ENCODE assay signal across 10 cellular contexts in the genomic region with DNA sequence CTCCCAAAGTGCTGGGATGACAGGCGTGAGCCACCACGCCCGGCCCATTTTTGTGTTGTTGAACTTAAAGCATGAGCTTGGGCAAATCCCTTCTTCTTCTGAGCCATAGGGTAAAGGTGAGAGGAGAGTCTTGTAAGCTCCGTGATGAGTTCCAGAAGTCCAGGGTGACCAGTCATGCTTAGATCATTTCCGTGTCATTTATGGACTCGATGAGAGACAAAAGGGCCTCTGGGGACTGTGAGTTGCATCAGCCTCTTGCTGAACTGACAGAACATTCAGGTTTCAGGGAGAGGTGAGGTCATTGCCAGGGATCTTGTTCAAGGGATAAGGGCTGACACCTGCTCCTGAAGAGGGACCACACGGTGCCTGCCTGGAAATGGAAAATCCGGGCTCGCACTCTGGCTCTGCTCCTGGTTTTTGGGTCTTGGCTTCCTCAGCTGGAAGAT. TPM values are rescaled to one million over a fixed set of nuclear protein-coding genes. Genes with fewer than 3 reads are reported as not detected.
A peak's percentile ranks its signal among the peaks of the same experiment; 100 is the strongest.
DNase-seq lines count a peak whose midpoint lies in the region; ATAC-seq and TF ChIP-seq lines count a peak whose summit lies in the region.
"Had no signal": no experiment of that assay in that cellular context is flagged by ENCODE, and none has a peak within 500 bp of the region (broad histone marks: within the 10 kb centered on the region; RNA-seq: fewer than 3 reads in every experiment).

No MANE protein-coding gene starts in this region.

- no peak overlapping the region for H3K4me3 ChIP-seq in RWPE2 (ENCODE audit: severe bottlenecking)
- H3K4me3 ChIP-seq in fibroblast of villous mesenchyme (ENCODE audit: low read depth, low read length), result no peak overlapping the region
- H3K4me3 ChIP-seq in upper lobe of left lung, result no peak overlapping the region
- no peak overlapping the region for H3K4me3 ChIP-seq in left ventricle myocardium inferior

- DNase-seq in NCI-H2171 treated with DMSO at 0.1 percent for 48 hours (lab: John Stamatoyannopoulos, UW) (peak; percentile 54), NCI-H2171 (lab: John Stamatoyannopoulos, UW) (no peak), RWPE2 (ENCODE audit: low spot score) (peak; percentile 81), fibroblast of villous mesenchyme (ENCODE audit: low read depth) (peak; percentile 94), upper lobe of left lung (peak in 1 of 2 donors; percentile 79), mesenteric fat pad (ENCODE audit: low spot score) (no peak), left ventricle myocardium inferior (no peak), ureter (ENCODE audit: low spot score) (no peak)
- DNase-seq: foreskin melanocyte, NCI-H187 treated with DMSO at 0.1 percent for 48 hours had no signal

- H3K9me3 ChIP-seq in RWPE2 (ENCODE audit: severe bottlenecking) (no peaks in the 10 kb centered on the region), upper lobe of left lung (no peaks in the 10 kb centered on the region), left ventricle myocardium inferior (replicated peaks) (peaks cover 8% of the 10 kb centered on the region)

- no peak for TF ChIP-seq CTCF in RWPE2 (IDR thresholded peaks at IDR 0.05; ENCODE audit: poor library complexity, severe bottlenecking)
- TF ChIP-seq CTCF in fibroblast of villous mesenchyme (IDR thresholded peaks at IDR 0.05; ENCODE audit: insufficient read depth, low read depth, low read length), result no peak
- TF ChIP-seq CTCF in upper lobe of left lung (IDR thresholded peaks at IDR 0.05), result no peak
- TF ChIP-seq CTCF in left ventricle myocardium inferior (IDR thresholded peaks at IDR 0.05; ENCODE audit: borderline replicate concordance), result no peak

- ATAC-seq in RWPE2 (ENCODE audit: low read depth), result peak; percentile 76
- peak; percentile 59 to 68 for ATAC-seq in upper lobe of left lung (ENCODE audit: low FRiP score in 2 of 2)

- H3K27me3 ChIP-seq in RWPE2 (ENCODE audit: insufficient read depth, poor library complexity, severe bottlenecking) (no peaks in the 10 kb centered on the region), upper lobe of left lung (no peaks in the 10 kb centered on the region), left ventricle myocardium inferior (ENCODE audit: low read depth) (no peaks in the 10 kb centered on the region)

- no peak for TF ChIP-seq POLR2A in upper lobe of left lung (IDR thresholded peaks at IDR 0.05)

- WGBS in upper lobe of left lung, 2 donors, result 81 to 91% methylated on average over 7 to 9 of the region's 9 CpGs

- peak overlapping the region; percentile 94 for H3K27ac ChIP-seq in RWPE2 (ENCODE audit: poor library complexity, severe bottlenecking)
- peak overlapping the region in 3 of 4 donors; percentile 26 to 35 (median 27) for H3K27ac ChIP-seq in upper lobe of left lung
- no peak overlapping the region for H3K27ac ChIP-seq in left ventricle myocardium inferior (replicated peaks)

- intact Hi-C loops in left ventricle myocardium inferior (cut with micrococcal nuclease), result no loop called here

- TF ChIP-seq EP300 in upper lobe of left lung (IDR thresholded peaks at IDR 0.05), result peak in 2 of 4 donors; percentile 9 to 83

- H3K36me3 ChIP-seq in RWPE2 (ENCODE audit: low read depth) (no peaks in the 10 kb centered on the region), upper lobe of left lung (no peaks in the 10 kb centered on the region), left ventricle myocardium inferior (no peaks in the 10 kb centered on the region)

- H3K4me1 ChIP-seq in RWPE2 (ENCODE audit: insufficient read depth, poor library complexity, severe bottlenecking), result peaks cover 45% of the 10 kb centered on the region
- peaks cover 12 to 18% (median 13%) of the 10 kb centered on the region in 4 donors for H3K4me1 ChIP-seq in upper lobe of left lung
- H3K4me1 ChIP-seq in left ventricle myocardium inferior, result peaks cover 22% of the 10 kb centered on the region

RNA-seq across cellular contexts. Expression of a gene that starts 53.6 kb away (rescaled TPM):
- total RNA-seq in fibroblast of villous mesenchyme, result 54.8 and 70.9 TPM in 2 replicates
- total RNA-seq in upper lobe of left lung, result 100 to 1,000 TPM in 4 of 6 donors, 10 to 100 TPM in 2; 93.2 to 247 (median 139) TPM
- 365 TPM for total RNA-seq in mesenteric fat pad
- total RNA-seq in left ventricle myocardium inferior, result 34.3 TPM
- total RNA-seq in ureter, result 55.3 TPM

Comparison
In these comparisons a context has a peak if more than half of its experiments do, and no peak if none do; other contexts are left out.
1. DNase-seq: peak in NCI-H2171 treated with DMSO at 0.1 percent for 48 hours (single experiment), RWPE2 (single experiment) and fibroblast of villous mesenchyme (single experiment); none in NCI-H2171 (single experiment), mesenteric fat pad (single experiment), left ventricle myocardium inferior (single experiment) and ureter (single experiment).